1 cellular context compared by ENCODE assay signal in the genomic region with DNA sequence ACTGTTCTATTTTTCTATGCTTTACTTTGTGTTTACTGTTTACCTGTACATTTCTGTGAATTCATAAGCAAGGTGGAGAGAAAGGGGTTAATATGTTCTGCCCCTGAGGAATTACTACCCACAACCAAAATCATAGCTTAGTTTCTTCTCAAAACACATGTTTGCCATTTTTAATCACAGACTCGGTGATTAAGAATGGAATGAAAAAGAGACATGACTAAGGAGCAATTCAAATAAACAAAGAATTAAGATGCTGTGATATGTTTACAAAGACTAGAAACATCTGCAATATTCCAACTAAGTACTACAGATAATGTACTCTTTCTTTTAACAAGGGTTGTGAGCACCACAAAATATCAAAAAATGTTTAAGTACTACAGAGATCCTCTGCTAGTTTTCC.
TF ChIP-seq lines count a peak whose summit lies in the region.

No MANE protein-coding gene starts in this region.

TF ChIP-seq in IMR-90, 13 proteins besides CTCF, POLR2A, EP300 and RAD21 (continued from another document):
- TF ChIP-seq, protein P1, sequence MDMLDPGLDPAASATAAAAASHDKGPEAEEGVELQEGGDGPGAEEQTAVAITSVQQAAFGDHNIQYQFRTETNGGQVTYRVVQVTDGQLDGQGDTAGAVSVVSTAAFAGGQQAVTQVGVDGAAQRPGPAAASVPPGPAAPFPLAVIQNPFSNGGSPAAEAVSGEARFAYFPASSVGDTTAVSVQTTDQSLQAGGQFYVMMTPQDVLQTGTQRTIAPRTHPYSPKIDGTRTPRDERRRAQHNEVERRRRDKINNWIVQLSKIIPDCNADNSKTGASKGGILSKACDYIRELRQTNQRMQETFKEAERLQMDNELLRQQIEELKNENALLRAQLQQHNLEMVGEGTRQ (IDR thresholded peaks at IDR 0.05; ENCODE audit: low read depth, low read length): no peak
- TF ChIP-seq MAZ (IDR thresholded peaks at IDR 0.05; ENCODE audit: borderline replicate concordance, low read depth, low read length): no peak
- TF ChIP-seq RCOR1 (IDR thresholded peaks at IDR 0.05; ENCODE audit: insufficient replicate concordance, low read length): no peak
- no peak for TF ChIP-seq MXI1 (IDR thresholded peaks at IDR 0.05; ENCODE audit: borderline replicate concordance, low read depth, low read length)
- TF ChIP-seq SMC3 (IDR thresholded peaks at IDR 0.05; ENCODE audit: low read depth, low read length): no peak
- TF ChIP-seq CEBPB (IDR thresholded peaks at IDR 0.05; ENCODE audit: low read depth, low read length): no peak
- no peak for TF ChIP-seq MAFK (IDR thresholded peaks at IDR 0.05; ENCODE audit: low read depth, low read length)
- TF ChIP-seq FOS (IDR thresholded peaks at IDR 0.05; ENCODE audit: low read depth, low read length): peak; percentile 57; the same call in 1 of the 2 replicates
